In the genomic region with DNA sequence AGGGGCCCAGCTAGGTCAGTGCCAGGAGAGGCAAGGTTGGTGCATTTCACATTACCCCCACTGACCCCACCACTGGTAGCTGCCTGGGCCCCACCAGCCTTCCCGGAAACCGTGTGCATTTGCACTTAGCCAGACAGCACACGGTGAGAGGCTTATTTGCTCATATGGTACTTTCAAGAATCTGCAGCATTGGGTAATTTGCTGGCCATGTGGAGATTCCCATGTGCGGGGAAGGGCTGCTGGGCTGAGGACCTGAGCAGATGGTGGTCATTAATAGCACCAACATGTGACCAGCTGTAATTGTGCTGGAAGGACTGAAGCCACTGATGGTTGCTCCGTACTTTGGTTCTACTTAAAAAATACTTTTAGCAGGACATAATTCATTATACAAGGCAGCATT, we compare ENCODE assay signal across 19 cellular contexts.
"Had no signal": no experiment of that assay in that cellular context is flagged by ENCODE, and none has a peak within 500 bp of the region (broad histone marks: within the 10 kb centered on the region; RNA-seq: fewer than 3 reads in every experiment).

No MANE protein-coding gene starts in this region.

- DNase-seq: cortex of kidney; effector CD8-positive, alpha-beta T cell; foreskin melanocyte; left colon; left ventricle myocardium superior; mesenchymal stem cell; midbrain; naive B cell; psoas muscle; small intestine; stimulated activated CD4-positive, alpha-beta T cell treated with anti-CD3 and anti-CD28 coated beads, Interleukin-2, amount 100 ng/mL, for 48 hours; stimulated activated naive CD8-positive, alpha-beta T cell treated with anti-CD3 and anti-CD28 coated beads, Interleukin-15, Interleukin-2, amounts not matched to agents 100 U/mL and 50 U/mL, for 24 hours; tibial artery; upper lobe of left lung had no signal

- H3K4me1 ChIP-seq: psoas muscle, suprapubic skin, tibial artery, upper lobe of left lung, vagina had no signal

- H3K4me3 ChIP-seq: dorsolateral prefrontal cortex, hepatocyte, lung, psoas muscle, suprapubic skin, tibial artery, upper lobe of left lung, vagina had no signal

- H3K27ac ChIP-seq: dorsolateral prefrontal cortex, hepatocyte, psoas muscle, suprapubic skin, tibial artery, upper lobe of left lung, vagina had no signal

- H3K9me3 ChIP-seq: psoas muscle, suprapubic skin, tibial artery, upper lobe of left lung, vagina had no signal

- H3K36me3 ChIP-seq: suprapubic skin, tibial artery, upper lobe of left lung, vagina had no signal

- H3K4me2 ChIP-seq: hepatocyte had no signal

- ATAC-seq: left colon; left ventricle myocardium superior; psoas muscle; stimulated activated naive CD8-positive, alpha-beta T cell treated with anti-CD3 and anti-CD28 coated beads, Interleukin-15, Interleukin-2, amounts not matched to agents 100 U/mL and 50 U/mL, for 24 hours had no signal

- H3K27me3 ChIP-seq: dorsolateral prefrontal cortex, hepatocyte, suprapubic skin, tibial artery, upper lobe of left lung, vagina had no signal

- H3K79me2 ChIP-seq: hepatocyte had no signal

- H2AFZ ChIP-seq: hepatocyte had no signal

- FAIRE-seq: small intestine had no signal
